Comparison of ENCODE assay signal across 9 cellular contexts in the genomic region with DNA sequence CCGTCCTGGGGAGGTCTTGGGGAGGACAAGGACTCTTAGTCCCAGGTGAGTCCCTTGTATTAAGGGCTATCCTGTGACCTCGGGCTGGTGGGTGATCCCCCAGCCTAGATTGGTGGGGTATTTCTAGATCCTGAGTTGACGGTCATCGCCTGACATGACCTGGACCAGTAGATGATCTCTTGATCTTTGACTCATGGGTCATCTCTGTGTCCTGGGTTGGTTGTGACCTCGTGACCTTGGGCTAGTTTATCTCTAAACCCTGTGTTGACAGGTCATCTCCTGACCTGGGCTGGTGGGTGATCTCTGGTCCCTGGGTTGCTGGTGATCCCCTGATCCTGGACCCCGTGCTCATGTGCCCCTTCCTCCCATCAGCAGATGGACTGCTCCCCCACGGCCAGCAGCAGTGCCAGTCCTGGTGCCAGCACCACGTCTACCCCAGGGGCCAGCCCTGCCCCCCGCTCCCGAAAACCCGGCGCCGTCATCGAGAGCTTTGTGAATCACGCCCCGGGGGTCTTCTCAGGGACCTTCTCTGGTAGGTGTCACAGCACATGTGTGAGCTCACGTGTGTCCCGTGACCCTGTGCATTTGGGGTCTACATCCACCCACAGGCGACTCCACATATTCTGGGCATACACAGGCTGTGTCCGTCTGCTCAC. TPM values are rescaled to one million over a fixed set of nuclear protein-coding genes. Genes with fewer than 3 reads are reported as not detected.
DNase-seq lines count a peak whose midpoint lies in the region; ATAC-seq and TF ChIP-seq lines count a peak whose summit lies in the region.
"Had no signal": no experiment of that assay in that cellular context is flagged by ENCODE, and none has a peak within 500 bp of the region (broad histone marks: within the 10 kb centered on the region; RNA-seq: fewer than 3 reads in every experiment).

No MANE protein-coding gene starts in this region.

- H3K36me3 ChIP-seq in breast epithelium (peaks cover 11% of the 10 kb centered on the region), upper lobe of left lung (peaks cover 22 to 79% (median 63%) of the 10 kb centered on the region in 4 donors)

- H3K9me3 Mint-ChIP-seq in MCF 10A (ENCODE audit: unreplicated experiment) = no peaks in the 10 kb centered on the region
- H3K9me3 Mint-ChIP-seq in naive thymus-derived CD8-positive, alpha-beta T cell = no peaks in the 10 kb centered on the region

- H3K4me3 ChIP-seq in breast epithelium = peak overlapping the region in 2 of 3 donors; percentile 83 to 97
- H3K4me3 ChIP-seq in upper lobe of left lung = peak overlapping the region in 3 of 4 donors; percentile 75 to 97 (median 89)

- H3K27ac Mint-ChIP-seq in MCF 10A (ENCODE audit: low read depth, unreplicated experiment) = no peak overlapping the region
- peak overlapping the region in 7 of 10 donors; percentile 13 to 90 (median 75) for H3K27ac Mint-ChIP-seq in naive thymus-derived CD8-positive, alpha-beta T cell

- CTCF ChIA-PET in MCF 10A (lab: Yijun Ruan, JAX) = interaction anchor here (0.7 to 1.6 kb wide), 2 partner anchors 10 to 156 kb away, joined by 3 to 5 read pairs; no protein-coding TSS in a partner anchor

- POLR2A ChIA-PET in MCF 10A (lab: Yijun Ruan, JAX) = interaction anchor here (0.8 to 3.2 kb wide), 4 partner anchors 10 to 21 kb away, joined by 3 to 23 read pairs (median 8); partner anchors contain the start of genes CIRBP and FAM174C
- POLR2A ChIA-PET in naive thymus-derived CD8-positive, alpha-beta T cell (lab: Charles Lee) = interaction anchor here (1.7 to 13.6 kb wide), 3 partner anchors 10 to 21 kb away, joined by 6 to 480 read pairs (median 30); partner anchors contain the start of genes CIRBP and FAM174C

- intact Hi-C loops in breast epithelium (cut with DNase I; ENCODE audit: low total_unique reads) (no loop called here), MCF 10A (cut with micrococcal nuclease) (no loop called here)

- H3K27me3 ChIP-seq in breast epithelium (no peaks in the 10 kb centered on the region), upper lobe of left lung (no peaks in the 10 kb centered on the region)

- H3K4me1 Mint-ChIP-seq in MCF 10A (ENCODE audit: insufficient read depth, unreplicated experiment) = peaks cover 14% of the 10 kb centered on the region
- H3K4me1 Mint-ChIP-seq in naive thymus-derived CD8-positive, alpha-beta T cell = peaks cover 15 to 55% (median 43%) of the 10 kb centered on the region in 4 donors

- H3K4me1 ChIP-seq in breast epithelium (peaks cover 13 to 21% of the 10 kb centered on the region in 2 donors), upper lobe of left lung (peaks cover 62 to 83% (median 74%) of the 10 kb centered on the region in 4 donors)

- TF ChIP-seq EP300 in upper lobe of left lung (IDR thresholded peaks at IDR 0.05) = no peak

- H3K9me3 ChIP-seq in breast epithelium = no peaks in the 10 kb centered on the region
- H3K9me3 ChIP-seq in upper lobe of left lung = peaks cover 0 to 4% (median 0%) of the 10 kb centered on the region in 4 donors

- H3K27ac ChIP-seq in breast epithelium = peak overlapping the region; percentile 99
- H3K27ac ChIP-seq in cingulate gyrus (ENCODE audit: low read depth, low read length) = peak overlapping the region; percentile 98
- H3K27ac ChIP-seq in upper lobe of left lung = peak overlapping the region; percentile 97 to 100 (median 100)

- no TSS peak for BruUV-seq in MCF 10A (replicated peaks; lab: Mats Ljungman, UMichigan)

- no peak for TF ChIP-seq CTCF in breast epithelium (IDR thresholded peaks at IDR 0.05)
- TF ChIP-seq CTCF in MCF 10A (IDR thresholded peaks at IDR 0.05; ENCODE audit: unreplicated experiment) = no peak
- TF ChIP-seq CTCF in upper lobe of left lung (IDR thresholded peaks at IDR 0.05) = no peak

- TF ChIP-seq POLR2A in breast epithelium (IDR thresholded peaks at IDR 0.05) (no peak), upper lobe of left lung (IDR thresholded peaks at IDR 0.05) (no peak)

- 78 to 82% methylated on average over 8 to 17 of the region's 20 CpGs for WGBS in upper lobe of left lung, 2 donors

- no peaks in the 10 kb centered on the region for H3K27me3 Mint-ChIP-seq in MCF 10A (ENCODE audit: insufficient read depth, unreplicated experiment)
- peaks cover 0 to 3% (median 0%) of the 10 kb centered on the region in 5 donors for H3K27me3 Mint-ChIP-seq in naive thymus-derived CD8-positive, alpha-beta T cell

- no peak overlapping the region for H3K4me3 Mint-ChIP-seq in MCF 10A (ENCODE audit: unreplicated experiment)
- peak overlapping the region in 9 of 10 donors; percentile 9 to 59 (median 45) for H3K4me3 Mint-ChIP-seq in naive thymus-derived CD8-positive, alpha-beta T cell

- ATAC-seq in naive thymus-derived CD8-positive, alpha-beta T cell = no peak
- ATAC-seq in upper lobe of left lung (ENCODE audit: low FRiP score in 2 of 2) = no peak
- no peak for ATAC-seq in HG02981 (IDR thresholded peaks at IDR 0.05; ENCODE audit: unreplicated experiment)
- no peak for ATAC-seq in GM18873 (IDR thresholded peaks at IDR 0.05; ENCODE audit: low FRiP score, unreplicated experiment)

- peaks cover 89% of the 10 kb centered on the region for H3K36me3 Mint-ChIP-seq in MCF 10A (ENCODE audit: insufficient read depth, unreplicated experiment)
- H3K36me3 Mint-ChIP-seq in naive thymus-derived CD8-positive, alpha-beta T cell = peaks cover 0 to 35% (median 7%) of the 10 kb centered on the region in 3 donors

- DNase-seq in breast epithelium (ENCODE audit: low spot score in 2 of 2) (no peak), MCF 10A (ENCODE audit: unreplicated experiment) (no peak), upper lobe of left lung (peak in 1 of 2 donors; percentile 82), NCI-H524 (lab: John Stamatoyannopoulos, UW) (no peak)
- DNase-seq in naive thymus-derived CD8-positive, alpha-beta T cell = no peak
- DNase-seq: activated effector memory CD4-positive, alpha-beta T cell treated with anti-CD3 and anti-CD28 coated beads, Interleukin-2, amount 50 U/mL, for 16 hours had no signal

RNA-seq across cellular contexts. Expression of gene MIDN, which starts 6.3 kb away (rescaled TPM):
- total RNA-seq in breast epithelium (10 to 100 TPM; 13.8 to 28.5 (median 22.4) TPM), MCF 10A (2022) (73.6 and 96.9 TPM in 2 replicates), upper lobe of left lung (100 to 1,000 TPM in 2 of 6 donors, 10 to 100 TPM in 4; 33.5 to 176 (median 75.9) TPM)
- 10 to 100 TPM; 31.2 to 35.4 TPM for total RNA-seq in naive thymus-derived CD8-positive, alpha-beta T cell
- 1 to 10 TPM; 1.1 to 8.2 (median 6.6) TPM for polyA plus RNA-seq in naive thymus-derived CD8-positive, alpha-beta T cell

RNA-seq across cellular contexts. Expression of gene ATP5F1D, which starts 13.1 kb away (rescaled TPM):
- total RNA-seq in breast epithelium = 10 to 100 TPM; 47.6 to 64.9 (median 61.3) TPM
- 256 and 258 TPM in 2 replicates for total RNA-seq in MCF 10A (2022)
- total RNA-seq in naive thymus-derived CD8-positive, alpha-beta T cell = 10 to 100 TPM; 83.9 to 89.0 TPM
- polyA plus RNA-seq in naive thymus-derived CD8-positive, alpha-beta T cell = 100 to 1,000 TPM; 214 to 264 (median 262) TPM
- 100 to 1,000 TPM in 3 of 6 donors, 10 to 100 TPM in 3; 56.0 to 187 (median 113) TPM for total RNA-seq in upper lobe of left lung

RNA-seq across cellular contexts. Expression of gene CIRBP, which starts 14.5 kb away (rescaled TPM):
- total RNA-seq in breast epithelium (100 to 1,000 TPM; 458 to 758 (median 656) TPM), MCF 10A (2022) (316 and 362 TPM in 2 replicates), upper lobe of left lung (1,000 to 10,000 TPM in 1 of 6 donors, 100 to 1,000 TPM in 5; 326 to 1,348 (median 441) TPM)
- 100 to 1,000 TPM; 565 to 579 TPM for total RNA-seq in naive thymus-derived CD8-positive, alpha-beta T cell
- polyA plus RNA-seq in naive thymus-derived CD8-positive, alpha-beta T cell = 100 to 1,000 TPM; 204 to 273 (median 262) TPM

RNA-seq across cellular contexts. Expression of gene CBARP, which starts 16.9 kb away (rescaled TPM):
- total RNA-seq in breast epithelium (1 to 10 TPM in 1 of 3 donors, under 1 TPM in 1, not detected in 1; 0.98 to 4.8 TPM), MCF 10A (2022) (7.0 and 8.2 TPM in 2 replicates), upper lobe of left lung (1 to 10 TPM in 3 of 6 donors, under 1 TPM in 1, not detected in 2; 0.30 to 1.8 (median 1.0) TPM)
- total RNA-seq in naive thymus-derived CD8-positive, alpha-beta T cell = not detected
- polyA plus RNA-seq in naive thymus-derived CD8-positive, alpha-beta T cell = not detected

RNA-seq across cellular contexts. Expression of gene FAM174C, which starts 20.7 kb away (rescaled TPM):
- 10 to 100 TPM; 43.9 to 60.6 (median 53.1) TPM for total RNA-seq in breast epithelium
- total RNA-seq in MCF 10A (2022) = 71.0 and 85.2 TPM in 2 replicates
- 10 to 100 TPM; 46.3 to 47.5 TPM for total RNA-seq in naive thymus-derived CD8-positive, alpha-beta T cell
- polyA plus RNA-seq in naive thymus-derived CD8-positive, alpha-beta T cell = 100 to 1,000 TPM in 1 of 3 donors, 10 to 100 TPM in 2; 66.7 to 104 (median 95.5) TPM
- total RNA-seq in upper lobe of left lung = 10 to 100 TPM; 43.0 to 85.3 (median 59.6) TPM
